Comparison of ENCODE assay signal across 33 cellular contexts in the genomic region with DNA sequence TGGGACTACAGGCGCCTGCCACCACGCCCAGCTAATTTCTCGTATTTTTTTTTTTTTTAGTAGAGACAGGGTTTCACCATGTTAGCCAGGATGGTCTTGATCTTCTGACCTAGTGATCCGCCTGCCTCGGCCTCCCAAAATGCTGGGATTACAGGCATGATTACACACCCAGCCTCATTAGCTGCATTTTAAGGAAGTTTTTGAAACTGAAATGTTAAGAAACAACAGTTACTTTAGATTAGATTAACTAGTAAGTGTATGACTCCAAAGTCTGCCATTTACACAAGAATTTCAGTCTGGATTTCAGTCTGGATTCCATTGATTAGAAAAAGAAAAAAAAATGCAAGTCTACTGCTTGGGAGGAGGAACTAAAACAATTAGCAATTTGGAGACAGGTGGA.
"Had no signal": no experiment of that assay in that cellular context is flagged by ENCODE, and none has a peak within 500 bp of the region (broad histone marks: within the 10 kb centered on the region; RNA-seq: fewer than 3 reads in every experiment).

No MANE protein-coding gene starts in this region.

- H3K27ac Mint-ChIP-seq: activated B cell treated with CpG ODN at 0.5 μM for 24 hours; activated CD4-positive, alpha-beta memory T cell treated with anti-CD3 and anti-CD28 coated beads, Interleukin-2, amount 10 ng/mL, durations not matched to agents 7 days and 5 days; activated CD4-positive, alpha-beta T cell treated with anti-CD3 and anti-CD28 coated beads, Interleukin-2, amount 10 ng/mL, durations not matched to agents 7 days and 5 days; activated naive CD4-positive, alpha-beta T cell treated with anti-CD3 and anti-CD28 coated beads for 36 hours; activated naive CD8-positive, alpha-beta T cell treated with anti-CD3 and anti-CD28 coated beads, Interleukin-2, amount 10 ng/mL, durations not matched to agents 7 days and 5 days; activated T-helper 1 cell treated with anti-CD3 and anti-CD28 coated beads, Interleukin-12 subunit alpha, Interleukin-12 subunit beta, Interleukin-2, Interleukin-4 antibody, amounts not matched to agents 30 ng/mL and 10 ng/mL and 1 ng/mL, durations not matched to agents 14 hours and 24 hours and 36 hours; activated T-helper 2 cell treated with anti-CD3 and anti-CD28 coated beads, Interferon-gamma antibody, Interleukin-2, Interleukin-4, amounts not matched to agents 10 μg/mL and 5 μg/mL and 100 μg/mL, durations not matched to agents 14 hours and 24 hours and 36 hours; effector memory CD8-positive, alpha-beta T cell; T-helper 17 cell; T-helper 2 cell treated with Interferon-gamma antibody and Interleukin-4, amounts not matched to agents 5 μg/mL and 100 μg/mL, for 36 hours had no signal

- H3K9me3 Mint-ChIP-seq: activated B cell treated with CpG ODN at 0.5 μM for 24 hours; activated CD4-positive, alpha-beta memory T cell treated with anti-CD3 and anti-CD28 coated beads, Interleukin-2, amount 10 ng/mL, durations not matched to agents 7 days and 5 days; activated CD4-positive, alpha-beta T cell treated with anti-CD3 and anti-CD28 coated beads, Interleukin-2, amount 10 ng/mL, durations not matched to agents 7 days and 5 days; activated naive CD4-positive, alpha-beta T cell treated with anti-CD3 and anti-CD28 coated beads for 36 hours; activated naive CD4-positive, alpha-beta T cell treated with anti-CD3 and anti-CD28 coated beads, Interleukin-2, amount 50 U/mL, for 24 hours; activated naive CD8-positive, alpha-beta T cell treated with anti-CD3 and anti-CD28 coated beads, Interleukin-2, amount 10 ng/mL, durations not matched to agents 7 days and 5 days; activated T-cell treated with anti-CD3 and anti-CD28 coated beads, Interleukin-2, amount 50 U/mL, for 4 hours; activated T-helper 1 cell treated with anti-CD3 and anti-CD28 coated beads, Interleukin-12 subunit alpha, Interleukin-12 subunit beta, Interleukin-2, Interleukin-4 antibody, amounts not matched to agents 30 ng/mL and 10 ng/mL and 1 ng/mL, durations not matched to agents 14 hours and 24 hours and 36 hours; activated T-helper 2 cell treated with anti-CD3 and anti-CD28 coated beads, Interferon-gamma antibody, Interleukin-2, Interleukin-4, amounts not matched to agents 10 μg/mL and 5 μg/mL and 100 μg/mL, durations not matched to agents 14 hours and 24 hours and 36 hours; effector memory CD8-positive, alpha-beta T cell; T-helper 2 cell treated with Interferon-gamma antibody and Interleukin-4, amounts not matched to agents 5 μg/mL and 100 μg/mL, for 36 hours had no signal

- FAIRE-seq: colon, endometrium, endothelial cell of umbilical vein had no signal

- H3K4me3 ChIP-seq: body of pancreas, esophagus squamous epithelium, gastroesophageal sphincter had no signal

- H3K4me1 ChIP-seq: body of pancreas, esophagus squamous epithelium, gastroesophageal sphincter had no signal

- ATAC-seq: activated CD4-positive, CD25-positive, alpha-beta regulatory T cell treated with anti-CD3 and anti-CD28 coated beads, Interleukin-2, amount 50 U/mL, for 24 hours; activated T-cell treated with anti-CD3 and anti-CD28 coated beads, Interleukin-2, amount 50 U/mL, for 4 hours; body of pancreas; effector memory CD8-positive, alpha-beta T cell; gastroesophageal sphincter; T-helper 17 cell had no signal

- H3K27ac ChIP-seq: body of pancreas, epithelial cell of prostate, esophagus squamous epithelium, gastroesophageal sphincter, WERI-Rb-1 had no signal

- H3K27me3 ChIP-seq: body of pancreas, esophagus squamous epithelium, gastroesophageal sphincter had no signal

- H3K9me3 ChIP-seq: body of pancreas, esophagus squamous epithelium, gastroesophageal sphincter had no signal

- H3K4me1 Mint-ChIP-seq: activated B cell treated with CpG ODN at 0.5 μM for 24 hours; activated CD4-positive, alpha-beta memory T cell treated with anti-CD3 and anti-CD28 coated beads, Interleukin-2, amount 10 ng/mL, durations not matched to agents 7 days and 5 days; activated CD4-positive, alpha-beta T cell treated with anti-CD3 and anti-CD28 coated beads, Interleukin-2, amount 10 ng/mL, durations not matched to agents 7 days and 5 days had no signal

- DNase-seq: activated B cell treated with CpG ODN at 0.5 μM for 24 hours; activated CD4-positive, alpha-beta memory T cell treated with anti-CD3 and anti-CD28 coated beads, Interleukin-2, amount 10 ng/mL, durations not matched to agents 7 days and 5 days; activated CD4-positive, alpha-beta T cell treated with anti-CD3 and anti-CD28 coated beads, Interleukin-2, amount 10 ng/mL, durations not matched to agents 7 days and 5 days; activated CD4-positive, alpha-beta T cell treated with anti-CD3 and anti-CD28 coated beads, Interleukin-2, amount 50 U/mL, for 4 hours; activated CD8-positive, alpha-beta memory T cell treated with anti-CD3 and anti-CD28 coated beads, Interleukin-2, amount 50 U/mL, for 48 hours; activated effector memory CD4-positive, alpha-beta T cell treated with anti-CD3 and anti-CD28 coated beads, Interleukin-2, amount 50 U/mL, for 16 hours; activated naive CD4-positive, alpha-beta T cell treated with anti-CD3 and anti-CD28 coated beads for 36 hours; activated naive CD8-positive, alpha-beta T cell treated with anti-CD3 and anti-CD28 coated beads, Interleukin-2, amount 10 ng/mL, durations not matched to agents 7 days and 5 days; activated T-cell treated with anti-CD3 and anti-CD28 coated beads, Interleukin-2, amount 50 U/mL, for 4 hours; amniotic stem cell; anterior cingulate cortex; body of pancreas; caudate nucleus; cortex of kidney; dermis blood vessel endothelial cell; effector CD4-positive, alpha-beta T cell; effector memory CD8-positive, alpha-beta T cell; esophagus squamous epithelium; foreskin melanocyte; T-helper 1 cell; T-helper 17 cell; T1000; WERI-Rb-1 had no signal

- H3K4me3 Mint-ChIP-seq: activated B cell treated with CpG ODN at 0.5 μM for 24 hours; activated CD4-positive, alpha-beta memory T cell treated with anti-CD3 and anti-CD28 coated beads, Interleukin-2, amount 10 ng/mL, durations not matched to agents 7 days and 5 days; activated CD4-positive, alpha-beta T cell treated with anti-CD3 and anti-CD28 coated beads, Interleukin-2, amount 10 ng/mL, durations not matched to agents 7 days and 5 days; activated naive CD4-positive, alpha-beta T cell treated with anti-CD3 and anti-CD28 coated beads for 36 hours; activated naive CD4-positive, alpha-beta T cell treated with anti-CD3 and anti-CD28 coated beads, Interleukin-2, amount 50 U/mL, for 24 hours; activated naive CD8-positive, alpha-beta T cell treated with anti-CD3 and anti-CD28 coated beads, Interleukin-2, amount 10 ng/mL, durations not matched to agents 7 days and 5 days; activated T-cell treated with anti-CD3 and anti-CD28 coated beads, Interleukin-2, amount 50 U/mL, for 4 hours; activated T-helper 1 cell treated with anti-CD3 and anti-CD28 coated beads, Interleukin-12 subunit alpha, Interleukin-12 subunit beta, Interleukin-2, Interleukin-4 antibody, amounts not matched to agents 30 ng/mL and 10 ng/mL and 1 ng/mL, durations not matched to agents 14 hours and 24 hours and 36 hours; effector memory CD8-positive, alpha-beta T cell; T-helper 17 cell; T-helper 2 cell treated with Interferon-gamma antibody and Interleukin-4, amounts not matched to agents 5 μg/mL and 100 μg/mL, for 36 hours had no signal

- H3K27me3 Mint-ChIP-seq: activated B cell treated with CpG ODN at 0.5 μM for 24 hours; activated CD4-positive, alpha-beta memory T cell treated with anti-CD3 and anti-CD28 coated beads, Interleukin-2, amount 10 ng/mL, durations not matched to agents 7 days and 5 days; activated CD4-positive, alpha-beta T cell treated with anti-CD3 and anti-CD28 coated beads, Interleukin-2, amount 10 ng/mL, durations not matched to agents 7 days and 5 days; activated naive CD4-positive, alpha-beta T cell treated with anti-CD3 and anti-CD28 coated beads, Interleukin-2, amount 50 U/mL, for 24 hours; activated naive CD8-positive, alpha-beta T cell treated with anti-CD3 and anti-CD28 coated beads, Interleukin-2, amount 10 ng/mL, durations not matched to agents 7 days and 5 days; effector memory CD8-positive, alpha-beta T cell; T-helper 17 cell had no signal
